32 cellular contexts compared by ENCODE assay signal in genomic region chr14:70748422-70748821, GRCh38.
"Had no signal": no experiment of that assay in that cellular context is flagged by ENCODE, and none has a peak within 500 bp of the region (broad histone marks: within the 10 kb centered on the region; RNA-seq: fewer than 3 reads in every experiment).

No MANE protein-coding gene starts in this region.

- H3K27ac ChIP-seq: body of pancreas, colonic mucosa, foreskin keratinocyte, heart right ventricle, left lung, ovary, psoas muscle, suprapubic skin, tibial artery, upper lobe of right lung, WERI-Rb-1 had no signal

- DNase-seq: activated CD4-positive, alpha-beta memory T cell treated with anti-CD3 and anti-CD28 coated beads for 36 hours; activated CD4-positive, alpha-beta T cell treated with anti-CD3 and anti-CD28 coated beads for 48 hours; activated CD8-positive, alpha-beta memory T cell treated with anti-CD3 and anti-CD28 coated beads, Interleukin-2, amount 50 U/mL, for 4 hours; activated effector memory CD4-positive, alpha-beta T cell treated with anti-CD3 and anti-CD28 coated beads, Interleukin-2, amount 50 U/mL, for 16 hours; activated naive CD4-positive, alpha-beta T cell treated with anti-CD3 and anti-CD28 coated beads, Interleukin-2, amount 10 ng/mL, durations not matched to agents 7 days and 5 days; activated naive CD8-positive, alpha-beta T cell treated with anti-CD3 and anti-CD28 coated beads, Interleukin-2, amount 10 ng/mL, durations not matched to agents 7 days and 5 days; activated T-cell treated with anti-CD3 and anti-CD28 coated beads, Interleukin-2, amount 50 U/mL, for 1 hour; amniotic stem cell; body of pancreas; colonic mucosa; effector CD8-positive, alpha-beta T cell; foreskin keratinocyte; heart right ventricle; left lung; mucosa of descending colon; ovary; psoas muscle; SK-N-SH; stimulated activated CD4-positive, alpha-beta T cell treated with anti-CD3 and anti-CD28 coated beads, Interleukin-15, amount 100 ng/mL, for 24 hours; stimulated activated CD4-positive, alpha-beta T cell treated with anti-CD3 and anti-CD28 coated beads, Interleukin-2, amount 100 ng/mL, for 24 hours; stimulated activated naive B cell treated with anti-CD40 and anti-IgM and Interleukin-4, amounts not matched to agents 10 μg/mL and 1 μg/mL and 100 μg/mL, for 72 hours; SW 1271; T-helper 17 cell; T1000; tibial artery; upper lobe of right lung; WERI-Rb-1 had no signal

- H3K36me3 ChIP-seq: colonic mucosa, heart right ventricle, left lung, ovary, tibial artery, upper lobe of right lung had no signal

- H3K4me3 Mint-ChIP-seq: activated CD4-positive, alpha-beta memory T cell treated with anti-CD3 and anti-CD28 coated beads for 36 hours; activated naive CD4-positive, alpha-beta T cell treated with anti-CD3 and anti-CD28 coated beads, Interleukin-2, amount 10 ng/mL, durations not matched to agents 7 days and 5 days; activated naive CD8-positive, alpha-beta T cell treated with anti-CD3 and anti-CD28 coated beads, Interleukin-2, amount 10 ng/mL, durations not matched to agents 7 days and 5 days; activated T-helper 1 cell treated with anti-CD3 and anti-CD28 coated beads, Interleukin-12 subunit alpha, Interleukin-12 subunit beta, Interleukin-2, Interleukin-4 antibody, amounts not matched to agents 30 ng/mL and 10 ng/mL and 1 ng/mL, durations not matched to agents 14 hours and 24 hours and 36 hours; nephron; stimulated activated naive B cell treated with anti-CD40 and anti-IgM and Interleukin-4, amounts not matched to agents 10 μg/mL and 1 μg/mL and 100 μg/mL, for 72 hours; T-helper 17 cell had no signal

- H3K4me3 ChIP-seq: body of pancreas, colonic mucosa, heart right ventricle, left lung, lung, mucosa of descending colon, ovary, psoas muscle, suprapubic skin, tibial artery, upper lobe of right lung had no signal

- H3K27ac Mint-ChIP-seq: activated CD4-positive, alpha-beta memory T cell treated with anti-CD3 and anti-CD28 coated beads for 36 hours; activated naive CD4-positive, alpha-beta T cell treated with anti-CD3 and anti-CD28 coated beads, Interleukin-2, amount 10 ng/mL, durations not matched to agents 7 days and 5 days; activated naive CD8-positive, alpha-beta T cell treated with anti-CD3 and anti-CD28 coated beads, Interleukin-2, amount 10 ng/mL, durations not matched to agents 7 days and 5 days; activated T-helper 1 cell treated with anti-CD3 and anti-CD28 coated beads, Interleukin-12 subunit alpha, Interleukin-12 subunit beta, Interleukin-2, Interleukin-4 antibody, amounts not matched to agents 30 ng/mL and 10 ng/mL and 1 ng/mL, durations not matched to agents 14 hours and 24 hours and 36 hours; nephron; stimulated activated naive B cell treated with anti-CD40 and anti-IgM and Interleukin-4, amounts not matched to agents 10 μg/mL and 1 μg/mL and 100 μg/mL, for 72 hours; T-helper 17 cell had no signal

- H3K9me3 Mint-ChIP-seq: activated naive CD4-positive, alpha-beta T cell treated with anti-CD3 and anti-CD28 coated beads, Interleukin-2, amount 10 ng/mL, durations not matched to agents 7 days and 5 days; activated naive CD8-positive, alpha-beta T cell treated with anti-CD3 and anti-CD28 coated beads, Interleukin-2, amount 10 ng/mL, durations not matched to agents 7 days and 5 days; nephron; stimulated activated naive B cell treated with anti-CD40 and anti-IgM and Interleukin-4, amounts not matched to agents 10 μg/mL and 1 μg/mL and 100 μg/mL, for 72 hours had no signal

- H3K4me2 ChIP-seq: SK-N-SH had no signal

- H3K4me1 ChIP-seq: colonic mucosa, foreskin keratinocyte, heart right ventricle, left lung, psoas muscle, suprapubic skin, tibial artery had no signal

- H3K27me3 Mint-ChIP-seq: activated CD4-positive, alpha-beta memory T cell treated with anti-CD3 and anti-CD28 coated beads for 36 hours; activated naive CD4-positive, alpha-beta T cell treated with anti-CD3 and anti-CD28 coated beads, Interleukin-2, amount 10 ng/mL, durations not matched to agents 7 days and 5 days; activated naive CD8-positive, alpha-beta T cell treated with anti-CD3 and anti-CD28 coated beads, Interleukin-2, amount 10 ng/mL, durations not matched to agents 7 days and 5 days; stimulated activated naive B cell treated with anti-CD40 and anti-IgM and Interleukin-4, amounts not matched to agents 10 μg/mL and 1 μg/mL and 100 μg/mL, for 72 hours; T-helper 17 cell had no signal

- H3K9me3 ChIP-seq: body of pancreas, colonic mucosa, heart right ventricle, left lung, mucosa of descending colon, ovary, psoas muscle, SK-N-SH, suprapubic skin, tibial artery, upper lobe of right lung had no signal

- H3K27me3 ChIP-seq: body of pancreas, colonic mucosa, foreskin keratinocyte, heart right ventricle, left lung, ovary, suprapubic skin, tibial artery, upper lobe of right lung had no signal

- ATAC-seq: activated CD4-positive, CD25-positive, alpha-beta regulatory T cell treated with anti-CD3 and anti-CD28 coated beads, Interleukin-2, amount 50 U/mL, for 24 hours; body of pancreas; foreskin keratinocyte; heart right ventricle; left lung; mucosa of descending colon; psoas muscle; stimulated activated naive B cell treated with anti-CD40 and anti-IgM and Interleukin-4, amounts not matched to agents 10 μg/mL and 1 μg/mL and 100 μg/mL, for 72 hours; T-helper 17 cell; upper lobe of right lung had no signal

- H3K4me1 Mint-ChIP-seq: activated naive CD4-positive, alpha-beta T cell treated with anti-CD3 and anti-CD28 coated beads, Interleukin-2, amount 10 ng/mL, durations not matched to agents 7 days and 5 days; activated naive CD8-positive, alpha-beta T cell treated with anti-CD3 and anti-CD28 coated beads, Interleukin-2, amount 10 ng/mL, durations not matched to agents 7 days and 5 days; nephron; stimulated activated naive B cell treated with anti-CD40 and anti-IgM and Interleukin-4, amounts not matched to agents 10 μg/mL and 1 μg/mL and 100 μg/mL, for 72 hours; T-helper 17 cell had no signal

- H3K9ac ChIP-seq: SK-N-SH had no signal
